In genomic region chrX:1673337-1673736, GRCh38 we compare ENCODE assay signal across 7 cellular contexts. TPM values are rescaled to one million over a fixed set of nuclear protein-coding genes. Genes with fewer than 3 reads are reported as not detected.
DNase-seq lines count a peak whose midpoint lies in the region; ATAC-seq, FAIRE-seq and TF ChIP-seq lines count a peak whose summit lies in the region.

No MANE protein-coding gene starts in this region.

- no peaks in the 10 kb centered on the region for H3K9me3 Mint-ChIP-seq in activated CD8-positive, alpha-beta T cell treated with anti-CD3 and anti-CD28 coated beads, Interleukin-2, amount 10 ng/mL, durations not matched to agents 7 days and 5 days (ENCODE audit: insufficient read depth)

- CTCF ChIA-PET in activated CD8-positive, alpha-beta T cell treated with anti-CD3 and anti-CD28 coated beads, Interleukin-2, amount 10 ng/mL, durations not matched to agents 7 days and 5 days (lab: Charles Lee) = no interaction called here

- ATAC-seq in activated CD8-positive, alpha-beta T cell treated with anti-CD3 and anti-CD28 coated beads, Interleukin-2, amount 10 ng/mL, durations not matched to agents 7 days and 5 days = peak; percentile 44
- ATAC-seq in upper lobe of left lung (ENCODE audit: low FRiP score in 2 of 2) (no peak), esophagus mucosa (no peak)

- peaks cover 29% of the 10 kb centered on the region for H3K36me3 Mint-ChIP-seq in activated CD8-positive, alpha-beta T cell treated with anti-CD3 and anti-CD28 coated beads, Interleukin-2, amount 10 ng/mL, durations not matched to agents 7 days and 5 days (ENCODE audit: low read depth)

- no peak overlapping the region for H3K4me3 Mint-ChIP-seq in activated CD8-positive, alpha-beta T cell treated with anti-CD3 and anti-CD28 coated beads, Interleukin-2, amount 10 ng/mL, durations not matched to agents 7 days and 5 days

- TF ChIP-seq EP300 in upper lobe of left lung (IDR thresholded peaks at IDR 0.05) = no peak

- H3K27ac ChIP-seq in upper lobe of left lung = no peak overlapping the region

- 75 to 86% methylated on average over 7 of the region's 7 CpGs for WGBS in upper lobe of left lung, 2 donors

- H3K4me1 Mint-ChIP-seq in activated CD8-positive, alpha-beta T cell treated with anti-CD3 and anti-CD28 coated beads, Interleukin-2, amount 10 ng/mL, durations not matched to agents 7 days and 5 days (ENCODE audit: low read depth) = no peaks in the 10 kb centered on the region

- H3K36me3 ChIP-seq in upper lobe of left lung = no peaks in the 10 kb centered on the region

- no peak overlapping the region for H3K4me3 ChIP-seq in upper lobe of left lung

- H3K27me3 ChIP-seq in upper lobe of left lung = no peaks in the 10 kb centered on the region

- TF ChIP-seq CTCF in upper lobe of left lung (IDR thresholded peaks at IDR 0.05) = peak; percentile 49 to 58 (median 55)

- H3K9me3 ChIP-seq in upper lobe of left lung = no peaks in the 10 kb centered on the region

- H3K27me3 Mint-ChIP-seq in activated CD8-positive, alpha-beta T cell treated with anti-CD3 and anti-CD28 coated beads, Interleukin-2, amount 10 ng/mL, durations not matched to agents 7 days and 5 days (ENCODE audit: low read depth) = no peaks in the 10 kb centered on the region

- peak; percentile 54 for FAIRE-seq in G401.6 (lab: Jason Lieb, UNC)

- no peaks in the 10 kb centered on the region for H3K4me1 ChIP-seq in upper lobe of left lung

- no peak overlapping the region for H3K27ac Mint-ChIP-seq in activated CD8-positive, alpha-beta T cell treated with anti-CD3 and anti-CD28 coated beads, Interleukin-2, amount 10 ng/mL, durations not matched to agents 7 days and 5 days

- peak; percentile 25 for DNase-seq in KG1 (lab: John Stamatoyannopoulos, UW)
- DNase-seq in activated CD8-positive, alpha-beta T cell treated with anti-CD3 and anti-CD28 coated beads, Interleukin-2, amount 10 ng/mL, durations not matched to agents 7 days and 5 days = peak; percentile 60
- peak; percentile 60 for DNase-seq in iPS-NIHi7 (ENCODE audit: extremely low spot score)
- DNase-seq in upper lobe of left lung = no peak
- no peak for DNase-seq in GM19240 (ENCODE audit: insufficient read length, low spot score)

- TF ChIP-seq POLR2A in upper lobe of left lung (IDR thresholded peaks at IDR 0.05) = no peak

- POLR2A ChIA-PET in activated CD8-positive, alpha-beta T cell treated with anti-CD3 and anti-CD28 coated beads, Interleukin-2, amount 10 ng/mL, durations not matched to agents 7 days and 5 days (lab: Charles Lee) = no interaction called here

RNA-seq across cellular contexts. Expression of gene ASMT, which starts 58.5 kb away (rescaled TPM):
- under 1 TPM in 1 of 2 experiments, not detected in 1; 0.29 TPM for total RNA-seq in activated CD8-positive, alpha-beta T cell treated with anti-CD3 and anti-CD28 coated beads, Interleukin-2, amount 10 ng/mL, durations not matched to agents 7 days and 5 days
- total RNA-seq in upper lobe of left lung (1 to 10 TPM in 1 of 6 donors, not detected in 5; 2.2 TPM), esophagus mucosa (not detected)

Comparison
In these comparisons a context has a peak if more than half of its experiments do, and no peak if none do; other contexts are left out.
1. DNase-seq: peak in KG1 (single experiment), activated CD8-positive, alpha-beta T cell treated with anti-CD3 and anti-CD28 coated beads, Interleukin-2, amount 10 ng/mL, durations not matched to agents 7 days and 5 days (single experiment) and iPS-NIHi7 (single experiment); none in upper lobe of left lung (0 of 2) and GM19240 (single experiment).